In the genomic region with DNA sequence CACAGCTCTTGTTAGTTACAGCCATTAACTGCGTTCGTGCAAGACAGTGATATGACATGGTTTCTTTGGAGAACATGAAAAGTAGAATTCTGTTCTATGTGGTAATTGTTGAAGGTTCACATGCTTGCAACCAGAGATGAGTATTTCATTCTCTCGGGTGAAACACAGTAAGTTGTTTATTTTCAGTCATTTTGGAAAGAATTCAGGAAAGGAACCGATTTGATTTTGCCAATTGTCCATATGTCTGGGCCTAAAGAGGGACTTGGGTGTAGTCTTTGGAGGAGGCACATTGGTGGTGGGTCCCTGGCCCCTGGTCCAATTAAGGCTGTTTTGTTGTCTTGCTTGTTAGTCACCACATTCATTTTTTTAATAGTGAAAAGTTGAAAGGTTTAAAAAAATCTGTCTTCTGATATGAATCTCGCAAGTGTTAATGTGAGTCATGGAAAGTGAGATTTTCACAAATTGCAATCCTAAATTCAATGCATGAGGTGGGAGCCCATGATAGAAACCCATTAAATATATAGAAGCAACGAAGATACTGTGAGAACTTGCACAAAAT, we compare ENCODE assay signal across 11 cellular contexts.
DNase-seq lines count a peak whose midpoint lies in the region; ATAC-seq, FAIRE-seq and TF ChIP-seq lines count a peak whose summit lies in the region.
"Had no signal": no experiment of that assay in that cellular context is flagged by ENCODE, and none has a peak within 500 bp of the region (broad histone marks: within the 10 kb centered on the region; RNA-seq: fewer than 3 reads in every experiment).

No MANE protein-coding gene starts in this region.

- peaks cover 65% of the 10 kb centered on the region for H4K20me1 ChIP-seq in astrocyte (ENCODE audit: insufficient read depth, low read length)

- H3K27me3 ChIP-seq in astrocyte (ENCODE audit: insufficient read depth, low read length), result no peaks in the 10 kb centered on the region

- no peaks in the 10 kb centered on the region for H3K9me3 Mint-ChIP-seq in activated CD4-positive, alpha-beta T cell treated with anti-CD3 and anti-CD28 coated beads, Interleukin-2, amount 10 ng/mL, durations not matched to agents 7 days and 5 days
- H3K9me3 Mint-ChIP-seq in astrocyte (ENCODE audit: unreplicated experiment), result no peaks in the 10 kb centered on the region
- H3K9me3 Mint-ChIP-seq in osteocyte (ENCODE audit: unreplicated experiment), result no peaks in the 10 kb centered on the region

- ATAC-seq in HG03439 (IDR thresholded peaks at IDR 0.05; ENCODE audit: unreplicated experiment) (peak; percentile 33), HG03159 (IDR thresholded peaks at IDR 0.05; ENCODE audit: unreplicated experiment) (no peak)

- H3K27me3 Mint-ChIP-seq in activated CD4-positive, alpha-beta T cell treated with anti-CD3 and anti-CD28 coated beads, Interleukin-2, amount 10 ng/mL, durations not matched to agents 7 days and 5 days, result no peaks in the 10 kb centered on the region
- H3K27me3 Mint-ChIP-seq in astrocyte (ENCODE audit: low read depth, unreplicated experiment), result no peaks in the 10 kb centered on the region
- no peaks in the 10 kb centered on the region for H3K27me3 Mint-ChIP-seq in osteocyte (ENCODE audit: unreplicated experiment)

- H3K4me3 ChIP-seq in astrocyte (ENCODE audit: insufficient read depth, low read depth, low read length), result no peak overlapping the region
- H3K4me3 ChIP-seq: thoracic aorta had no signal

- no peak for TF ChIP-seq CTCF in astrocyte (IDR thresholded peaks at IDR 0.05; ENCODE audit: insufficient read depth, low read depth, low read length)
- TF ChIP-seq CTCF in osteocyte (IDR thresholded peaks at IDR 0.05), result no peak

- peak overlapping the region; percentile 95 for H3K27ac ChIP-seq in astrocyte (ENCODE audit: low read depth, low read length)
- H3K27ac ChIP-seq: epithelial cell of prostate, thoracic aorta had no signal

- peak overlapping the region; percentile 95 for H3K27ac Mint-ChIP-seq in activated CD4-positive, alpha-beta T cell treated with anti-CD3 and anti-CD28 coated beads, Interleukin-2, amount 10 ng/mL, durations not matched to agents 7 days and 5 days
- H3K27ac Mint-ChIP-seq in astrocyte (ENCODE audit: unreplicated experiment) (peak overlapping the region; percentile 63), osteocyte (ENCODE audit: unreplicated experiment) (peak overlapping the region; percentile 95)

- H3K4me1 Mint-ChIP-seq in activated CD4-positive, alpha-beta T cell treated with anti-CD3 and anti-CD28 coated beads, Interleukin-2, amount 10 ng/mL, durations not matched to agents 7 days and 5 days, result peaks cover 47% of the 10 kb centered on the region
- H3K4me1 Mint-ChIP-seq in astrocyte (ENCODE audit: low read depth, unreplicated experiment) (peaks cover 46% of the 10 kb centered on the region), osteocyte (ENCODE audit: unreplicated experiment) (peaks cover 88% of the 10 kb centered on the region)

- peaks cover 76% of the 10 kb centered on the region for H3K79me2 ChIP-seq in astrocyte (ENCODE audit: insufficient read depth, low read length)

- POLR2A ChIA-PET in activated CD4-positive, alpha-beta T cell treated with anti-CD3 and anti-CD28 coated beads, Interleukin-2, amount 10 ng/mL, durations not matched to agents 7 days and 5 days (lab: Charles Lee), result no interaction called here

- peaks cover 86% of the 10 kb centered on the region for H3K4me1 ChIP-seq in astrocyte (ENCODE audit: insufficient read depth, low read length)

- no peak overlapping the region for H2AFZ ChIP-seq in astrocyte (ENCODE audit: low read depth, low read length)

- CTCF ChIA-PET in activated CD4-positive, alpha-beta T cell treated with anti-CD3 and anti-CD28 coated beads, Interleukin-2, amount 10 ng/mL, durations not matched to agents 7 days and 5 days (lab: Charles Lee), result interaction anchor here (1.0 kb wide), 1 partner anchor 233 kb away, joined by 4 read pairs; no protein-coding TSS in a partner anchor

- FAIRE-seq in astrocyte (lab: Jason Lieb, UNC), result no peak

- DNase-seq in activated CD4-positive, alpha-beta T cell treated with anti-CD3 and anti-CD28 coated beads, Interleukin-2, amount 10 ng/mL, durations not matched to agents 7 days and 5 days, result no peak
- no peak for DNase-seq in activated CD4-positive, alpha-beta T cell treated with anti-CD3 and anti-CD28 coated beads, Interleukin-2, amount 50 U/mL, for 4 hours
- DNase-seq in astrocyte (ENCODE audit: low read depth) (no peak), osteocyte (ENCODE audit: extremely low spot score, unreplicated experiment) (no peak), midbrain (lab: John Stamatoyannopoulos, UW) (no peak), GM03348 (ENCODE audit: low spot score) (no peak)
- DNase-seq: NCI-H1436 treated with DMSO at 0.1 percent for 48 hours had no signal

- H3K4me2 ChIP-seq in astrocyte (ENCODE audit: low read length), result peak overlapping the region; percentile 1

- peak overlapping the region; percentile 69 for H3K9ac ChIP-seq in astrocyte (ENCODE audit: low read length)

- no peaks in the 10 kb centered on the region for H3K9me3 ChIP-seq in astrocyte (ENCODE audit: insufficient read depth, low read depth, low read length)
- H3K9me3 ChIP-seq: thoracic aorta had no signal

- H3K4me3 Mint-ChIP-seq in activated CD4-positive, alpha-beta T cell treated with anti-CD3 and anti-CD28 coated beads, Interleukin-2, amount 10 ng/mL, durations not matched to agents 7 days and 5 days, result peak overlapping the region; percentile 43
- H3K4me3 Mint-ChIP-seq in astrocyte (ENCODE audit: unreplicated experiment) (no peak overlapping the region), osteocyte (ENCODE audit: unreplicated experiment) (no peak overlapping the region)

- H3K36me3 Mint-ChIP-seq in activated CD4-positive, alpha-beta T cell treated with anti-CD3 and anti-CD28 coated beads, Interleukin-2, amount 10 ng/mL, durations not matched to agents 7 days and 5 days (ENCODE audit: low read depth), result peaks cover 2% of the 10 kb centered on the region
- H3K36me3 Mint-ChIP-seq in astrocyte (ENCODE audit: low read depth, unreplicated experiment), result peaks cover 26% of the 10 kb centered on the region
- H3K36me3 Mint-ChIP-seq in osteocyte (ENCODE audit: unreplicated experiment), result peaks cover 26% of the 10 kb centered on the region

- H3K36me3 ChIP-seq in astrocyte (ENCODE audit: insufficient read depth, low read length), result peaks cover 65% of the 10 kb centered on the region
